In the genomic region with DNA sequence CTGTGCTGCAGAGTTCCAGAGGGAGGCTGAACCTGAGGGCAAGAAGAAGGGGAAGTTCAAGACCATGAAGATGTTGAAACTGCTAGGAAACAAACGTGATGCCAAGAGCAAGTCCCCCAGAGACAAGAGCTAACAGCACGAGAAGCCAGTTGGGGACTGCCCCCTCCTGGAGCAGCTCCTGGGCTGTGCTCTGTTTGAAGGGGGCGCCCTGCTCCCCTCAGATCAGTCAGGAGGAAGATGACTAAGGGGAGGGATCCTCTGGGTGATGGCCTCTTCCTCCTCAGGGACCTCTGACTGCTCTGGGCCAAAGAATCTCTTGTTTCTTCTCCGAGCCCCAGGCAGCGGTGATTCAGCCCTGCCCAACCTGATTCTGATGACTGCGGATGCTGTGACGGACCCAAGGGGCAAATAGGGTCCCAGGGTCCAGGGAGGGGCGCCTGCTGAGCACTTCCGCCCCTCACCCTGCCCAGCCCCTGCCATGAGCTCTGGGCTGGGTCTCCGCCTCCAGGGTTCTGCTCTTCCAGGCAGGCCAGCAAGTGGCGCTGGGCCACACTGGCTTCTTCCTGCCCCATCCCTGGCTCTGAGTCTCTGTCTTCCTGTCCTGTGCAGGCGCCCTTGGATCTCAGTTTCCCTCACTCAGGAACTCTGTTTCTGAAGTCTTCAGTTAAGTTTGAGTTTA, we compare ENCODE assay signal across 1 cellular context.
A peak's percentile ranks its signal among the peaks of the same experiment; 100 is the strongest.
TF ChIP-seq lines count a peak whose summit lies in the region.

No MANE protein-coding gene starts in this region.

TF ChIP-seq in HEK293, 187 proteins besides CTCF, POLR2A, EP300 and RAD21 (continued from another document):
- TF ChIP-seq, protein P1, sequence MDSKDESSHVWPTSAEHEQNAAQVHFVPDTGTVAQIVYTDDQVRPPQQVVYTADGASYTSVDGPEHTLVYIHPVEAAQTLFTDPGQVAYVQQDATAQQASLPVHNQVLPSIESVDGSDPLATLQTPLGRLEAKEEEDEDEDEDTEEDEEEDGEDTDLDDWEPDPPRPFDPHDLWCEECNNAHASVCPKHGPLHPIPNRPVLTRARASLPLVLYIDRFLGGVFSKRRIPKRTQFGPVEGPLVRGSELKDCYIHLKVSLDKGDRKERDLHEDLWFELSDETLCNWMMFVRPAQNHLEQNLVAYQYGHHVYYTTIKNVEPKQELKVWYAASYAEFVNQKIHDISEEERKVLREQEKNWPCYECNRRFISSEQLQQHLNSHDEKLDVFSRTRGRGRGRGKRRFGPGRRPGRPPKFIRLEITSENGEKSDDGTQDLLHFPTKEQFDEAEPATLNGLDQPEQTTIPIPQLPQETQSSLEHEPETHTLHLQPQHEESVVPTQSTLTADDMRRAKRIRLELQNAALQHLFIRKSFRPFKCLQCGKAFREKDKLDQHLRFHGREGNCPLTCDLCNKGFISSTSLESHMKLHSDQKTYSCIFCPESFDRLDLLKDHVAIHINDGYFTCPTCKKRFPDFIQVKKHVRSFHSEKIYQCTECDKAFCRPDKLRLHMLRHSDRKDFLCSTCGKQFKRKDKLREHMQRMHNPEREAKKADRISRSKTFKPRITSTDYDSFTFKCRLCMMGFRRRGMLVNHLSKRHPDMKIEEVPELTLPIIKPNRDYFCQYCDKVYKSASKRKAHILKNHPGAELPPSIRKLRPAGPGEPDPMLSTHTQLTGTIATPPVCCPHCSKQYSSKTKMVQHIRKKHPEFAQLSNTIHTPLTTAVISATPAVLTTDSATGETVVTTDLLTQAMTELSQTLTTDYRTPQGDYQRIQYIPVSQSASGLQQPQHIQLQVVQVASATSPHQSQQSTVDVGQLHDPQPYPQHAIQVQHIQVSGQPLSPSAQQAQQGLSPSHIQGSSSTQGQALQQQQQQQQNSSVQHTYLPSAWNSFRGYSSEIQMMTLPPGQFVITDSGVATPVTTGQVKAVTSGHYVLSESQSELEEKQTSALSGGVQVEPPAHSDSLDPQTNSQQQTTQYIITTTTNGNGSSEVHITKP (tag by site-specific recombination; IDR thresholded peaks at IDR 0.05), result peak; percentile 82
